ENCODE assay signal across 1 cellular context in the genomic region with DNA sequence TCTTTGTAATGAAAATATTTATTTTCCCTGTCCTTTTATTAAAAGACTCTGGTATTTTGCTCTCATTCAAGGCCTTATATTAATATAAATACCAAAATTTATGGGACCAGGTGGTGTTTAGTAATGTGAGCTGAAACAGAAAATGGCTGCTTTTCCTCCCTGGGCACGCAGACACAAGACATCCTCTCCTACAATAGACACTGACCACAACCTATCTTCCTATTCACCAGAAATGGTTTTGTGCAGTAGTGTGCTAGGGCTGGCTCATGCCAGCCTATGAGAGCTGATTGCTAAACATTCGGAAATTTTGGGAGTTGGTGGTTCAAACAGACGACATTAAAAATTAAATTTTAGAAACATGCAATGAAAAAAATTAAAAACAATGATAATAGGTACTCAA.
TF ChIP-seq lines count a peak whose summit lies in the region.

No MANE protein-coding gene starts in this region.

TF ChIP-seq in endothelial cell of umbilical vein, 7 proteins besides CTCF, POLR2A, EP300 and RAD21:
- TF ChIP-seq EZH2 (IDR thresholded peaks at IDR 0.05; ENCODE audit: borderline replicate concordance, low read depth, low read length, severe bottlenecking) (no peak), FOS (IDR thresholded peaks at IDR 0.05; ENCODE audit: borderline replicate concordance, insufficient read depth, low read length) (no peak), JUN (IDR thresholded peaks at IDR 0.05; ENCODE audit: borderline replicate concordance, insufficient read depth, insufficient read length, low read depth) (no peak), MYC (IDR thresholded peaks at IDR 0.05; ENCODE audit: low read depth, low read length) (no peak), POLR2AphosphoS5 (IDR thresholded peaks at IDR 0.05; ENCODE audit: insufficient read depth, low read depth, low read length) (no peak)
